Comparison of ENCODE assay signal across 10 cellular contexts in genomic region chr7:14001139-14001538, GRCh38.
"Had no signal": no experiment of that assay in that cellular context is flagged by ENCODE, and none has a peak within 500 bp of the region (broad histone marks: within the 10 kb centered on the region; RNA-seq: fewer than 3 reads in every experiment).

No MANE protein-coding gene starts in this region.

- DNase-seq: GOT3, H7, HFFc6, IMR-90, Karpas-422, KBM-7 had no signal

- H3K9ac ChIP-seq: KMS-11 had no signal

- H3K4me2 ChIP-seq: KMS-11 had no signal

- H3K9me3 ChIP-seq: HAP-1 had no signal

- H3K4me3 ChIP-seq: HAP-1 had no signal

- H3K36me3 ChIP-seq: HAP-1 had no signal

- FAIRE-seq: HTR-8/SVneo had no signal

- ATAC-seq: HCT116 had no signal

- H3K27ac ChIP-seq: KMS-11 had no signal
